Comparison of ENCODE assay signal across 8 cellular contexts in genomic region chr1:2205191-2205952, GRCh38.
A peak's percentile ranks its signal among the peaks of the same experiment; 100 is the strongest.
DNase-seq lines count a peak whose midpoint lies in the region; ATAC-seq and TF ChIP-seq lines count a peak whose summit lies in the region.

No MANE protein-coding gene starts in this region.

- DNase-seq in Ammon's horn (ENCODE audit: low spot score) (peak; percentile 98), OCI-M1 (lab: John Stamatoyannopoulos, UW) (peak; percentile 88), fibroblast of pulmonary artery (ENCODE audit: low read depth) (peak; percentile 96), nephron progenitor cell (peak; percentile 97), substantia nigra (lab: John Stamatoyannopoulos, UW) (peak in 47 of 49 donors; percentile 45 to 99 (median 92))
- peak; percentile 89 to 90 for DNase-seq in activated T-helper 1 cell treated with anti-CD3 and anti-CD28 coated beads, Interleukin-2, amount 50 U/mL, for 16 hours (ENCODE audit: low read depth in 1 of 2, low spot score in 1 of 2)

- H3K9me3 Mint-ChIP-seq in nephron progenitor cell = no peaks in the 10 kb centered on the region

- peaks cover 70% of the 10 kb centered on the region for H3K4me1 Mint-ChIP-seq in nephron progenitor cell

- H3K36me3 Mint-ChIP-seq in nephron progenitor cell (ENCODE audit: low read depth) = no peaks in the 10 kb centered on the region

- TF ChIP-seq CTCF in fibroblast of pulmonary artery (IDR thresholded peaks at IDR 0.05; ENCODE audit: low read length, missing control alignments) (no peak), nephron progenitor cell (IDR thresholded peaks at IDR 0.05) (no peak)

- peak; percentile 25 for TF ChIP-seq POLR2A in GM19099 (IDR thresholded peaks at IDR 0.05; ENCODE audit: extremely low read depth, insufficient read length, low read depth)

- H3K27me3 Mint-ChIP-seq in nephron progenitor cell (ENCODE audit: low read depth, poor library complexity) = peaks cover 4% of the 10 kb centered on the region

- H3K4me3 ChIP-seq in fibroblast of pulmonary artery (replicated peaks; ENCODE audit: low read depth, low read length) = peak overlapping the region; percentile 37

- peak overlapping the region; percentile 75 for H3K27ac ChIP-seq in substantia nigra (ENCODE audit: low read depth, low read length, poor library complexity, severe bottlenecking)

- peak overlapping the region; percentile 34 for H3K4me3 Mint-ChIP-seq in nephron progenitor cell

- H3K27ac Mint-ChIP-seq in nephron progenitor cell = no peak overlapping the region

- peak; percentile 55 for ATAC-seq in HG03442 (IDR thresholded peaks at IDR 0.05; ENCODE audit: unreplicated experiment)

Comparison
In these comparisons a context has a peak if more than half of its experiments do, and no peak if none do; other contexts are left out.
1. Peak in every context shown above with its lines: DNase-seq, ATAC-seq, H3K4me3 ChIP-seq and H3K27ac ChIP-seq.